1 cellular context compared by ENCODE assay signal in the genomic region with DNA sequence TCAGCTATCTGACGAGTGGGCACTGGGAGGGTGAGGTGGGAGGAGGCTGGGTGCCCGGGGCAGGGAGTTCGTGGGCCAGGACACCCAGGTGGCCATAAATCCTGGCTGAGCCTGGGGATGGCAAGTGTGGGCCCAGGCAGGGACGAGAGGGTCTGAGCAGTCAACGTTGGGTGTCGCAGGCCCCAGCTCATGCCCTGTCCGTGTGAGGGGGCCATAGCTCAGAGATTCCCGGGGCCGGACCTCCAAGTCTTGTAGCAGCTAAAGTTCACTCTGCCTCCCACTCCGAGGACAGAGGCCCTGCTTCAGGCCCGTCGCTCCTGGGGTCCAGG.
TF ChIP-seq lines count a peak whose summit lies in the region.

No MANE protein-coding gene starts in this region.

TF ChIP-seq in K562, 482 proteins besides CTCF, POLR2A, EP300 and RAD21:
- peak; percentile 36 for TF ChIP-seq RBM22 (IDR thresholded peaks at IDR 0.05; ENCODE audit: low read depth, low read length, poor library complexity, severe bottlenecking)
- no peak for TF ChIP-seq HCFC1 (IDR thresholded peaks at IDR 0.05; ENCODE audit: low read depth, low read length)
- no peak for TF ChIP-seq KAT7 (CRISPR knock-in tag; IDR thresholded peaks at IDR 0.05; ENCODE audit: borderline replicate concordance)
- no peak for TF ChIP-seq MTA3 (IDR thresholded peaks at IDR 0.05; ENCODE audit: borderline replicate concordance)
- no peak for TF ChIP-seq FOXA1 (IDR thresholded peaks at IDR 0.05; ENCODE audit: borderline replicate concordance)
- TF ChIP-seq POLR2G (IDR thresholded peaks at IDR 0.05; ENCODE audit: low read depth, low read length), result peak; percentile 18; the same call in 1 of the 2 replicates
- TF ChIP-seq KLF13 (tag; IDR thresholded peaks at IDR 0.05; ENCODE audit: borderline replicate concordance, low read depth), result no peak
